Comparison of ENCODE assay signal across 9 cellular contexts in genomic region chr14:31286456-31287293, GRCh38.
DNase-seq lines count a peak whose midpoint lies in the region; ATAC-seq, FAIRE-seq and TF ChIP-seq lines count a peak whose summit lies in the region.
"Had no signal": no experiment of that assay in that cellular context is flagged by ENCODE, and none has a peak within 500 bp of the region (broad histone marks: within the 10 kb centered on the region; RNA-seq: fewer than 3 reads in every experiment).

No MANE protein-coding gene starts in this region.

- TF ChIP-seq CTCF in AG09319 (IDR thresholded peaks at IDR 0.05; ENCODE audit: low read depth, low read length), result peak; percentile 10
- TF ChIP-seq CTCF in D721Med (IDR thresholded peaks at IDR 0.05; ENCODE audit: insufficient read depth, missing control alignments), result no peak

- DNase-seq in AG09319 (ENCODE audit: extremely low read depth, low read depth) (no peak), H7 (peak; percentile 21), left colon (no peak), D721Med (ENCODE audit: insufficient read length, low spot score) (no peak), NCI-H1694 treated with DMSO at 0.1 percent for 48 hours (lab: John Stamatoyannopoulos, UW) (no peak), AG08396 (ENCODE audit: low spot score) (no peak)
- peak; percentile 1 for DNase-seq in activated T-helper 9 cell treated with anti-CD3 and anti-CD28 coated beads, Interleukin-2, amount 50 U/mL, for 16 hours (ENCODE audit: low read depth)
- DNase-seq: kidney glomerular epithelial cell had no signal

- H3K4me3 ChIP-seq in H7 (ENCODE audit: insufficient read depth, low read depth, low read length), result no peak overlapping the region

- FAIRE-seq in D721Med (lab: Jason Lieb, UNC), result no peak

- H3K27me3 ChIP-seq in H7 (ENCODE audit: control insufficient read depth, insufficient read depth, low read length), result no peaks in the 10 kb centered on the region

- intact Hi-C loops in left colon (cut with DNase I, micrococcal nuclease), result no loop called here

- peak; percentile 69 for ATAC-seq in left colon
- ATAC-seq in HG03439 (IDR thresholded peaks at IDR 0.05; ENCODE audit: unreplicated experiment), result no peak

- no peaks in the 10 kb centered on the region for H3K36me3 ChIP-seq in H7 (replicated peaks; ENCODE audit: control insufficient read depth, insufficient read depth, low read length)

Comparison
In these comparisons a context has a peak if more than half of its experiments do, and no peak if none do; other contexts are left out.
1. DNase-seq: peak in H7 (single experiment) and activated T-helper 9 cell treated with anti-CD3 and anti-CD28 coated beads, Interleukin-2, amount 50 U/mL, for 16 hours (single experiment); none in AG09319 (single experiment), left colon (0 of 2), D721Med (single experiment), NCI-H1694 treated with DMSO at 0.1 percent for 48 hours (single experiment) and AG08396 (single experiment).